Comparison of ENCODE assay signal across 8 cellular contexts in the genomic region with DNA sequence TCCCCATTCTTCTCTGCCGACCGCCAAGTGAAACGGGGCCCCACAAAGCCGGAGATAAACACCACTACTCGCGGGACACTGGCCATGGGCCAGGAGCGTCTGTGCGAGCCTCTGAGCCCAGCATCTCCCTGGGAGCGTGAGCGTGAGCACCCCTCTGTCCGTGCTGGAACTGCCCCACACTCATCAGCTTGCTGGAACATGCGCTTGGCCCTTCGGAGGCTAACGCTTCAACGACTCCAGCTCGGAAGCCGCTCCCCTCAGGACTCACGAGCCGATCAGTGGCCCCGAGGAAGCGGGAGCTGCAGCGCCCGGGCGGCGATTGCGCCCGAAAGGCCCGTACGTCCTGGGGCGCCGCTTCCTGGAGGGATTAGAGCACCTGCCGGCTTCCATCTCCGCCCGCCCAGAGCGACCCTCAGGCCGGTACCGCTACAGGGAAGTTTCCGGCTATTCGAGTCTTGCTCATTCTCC. TPM values are rescaled to one million over a fixed set of nuclear protein-coding genes. Genes with fewer than 3 reads are reported as not detected.
DNase-seq lines count a peak whose midpoint lies in the region; ATAC-seq and TF ChIP-seq lines count a peak whose summit lies in the region.

No MANE protein-coding gene starts in this region.

- no peaks in the 10 kb centered on the region; a peak in 1 of 7 replicates for H3K36me3 Mint-ChIP-seq in H9 (ENCODE audit: insufficient read depth in 1 of 3, low read depth in 3 of 3)
- H3K36me3 Mint-ChIP-seq in activated T-helper 2 cell treated with anti-CD3 and anti-CD28 coated beads, Interferon-gamma antibody, Interleukin-2, Interleukin-4, amounts not matched to agents 10 μg/mL and 5 μg/mL and 100 μg/mL, durations not matched to agents 14 hours and 24 hours and 36 hours (ENCODE audit: low read depth), result no peaks in the 10 kb centered on the region

- intact Hi-C loops in activated T-helper 2 cell treated with anti-CD3 and anti-CD28 coated beads, Interferon-gamma antibody, Interleukin-2, Interleukin-4, amounts not matched to agents 10 μg/mL and 5 μg/mL and 100 μg/mL, durations not matched to agents 14 hours and 24 hours and 36 hours (cut with micrococcal nuclease), result loop anchor here (5.0 kb wide), 1 partner anchor 75 kb away; a partner anchor contains a TSS
- intact Hi-C loops in heart right ventricle (cut with DNase I), result loop anchor here (2.0 to 10.0 kb wide), 7 partner anchors 72 to 138 kb away; a partner anchor contains a TSS

- no peak overlapping the region for H2BK20ac ChIP-seq in H9 (ENCODE audit: low read depth, low read length, poor library complexity, severe bottlenecking)

- H4K5ac ChIP-seq in H9 (ENCODE audit: insufficient read length, low read depth, low read length), result no peak overlapping the region

- peaks cover 20% of the 10 kb centered on the region for H3K27me3 ChIP-seq in AG04450 (ENCODE audit: control insufficient read depth, insufficient read depth, low read length)
- peaks cover 13% of the 10 kb centered on the region; the same call in 1 of the 2 replicates for H3K27me3 ChIP-seq in H9 (ENCODE audit: insufficient read depth, low read length)
- H3K27me3 ChIP-seq in heart right ventricle, result peaks cover 0 to 35% (median 3%) of the 10 kb centered on the region in 7 donors

- WGBS in H9 (ENCODE audit: extremely low coverage, insufficient read length, low lambda C conversion rate), result no CpG with 5 or more reads among the region's 39 CpGs
- WGBS in heart right ventricle, 2 donors, result 0 to 2% methylated on average over 39 of the region's 39 CpGs

- peak overlapping the region; percentile 52 for H3K4me2 ChIP-seq in H9 (ENCODE audit: insufficient read depth, insufficient read length, low read length)

- H3K4me1 Mint-ChIP-seq in H9, result peaks cover 49 to 51% of the 10 kb centered on the region in 2 experiments
- peaks cover 10% of the 10 kb centered on the region for H3K4me1 Mint-ChIP-seq in activated T-helper 2 cell treated with anti-CD3 and anti-CD28 coated beads, Interferon-gamma antibody, Interleukin-2, Interleukin-4, amounts not matched to agents 10 μg/mL and 5 μg/mL and 100 μg/mL, durations not matched to agents 14 hours and 24 hours and 36 hours (ENCODE audit: low read depth)

- H3K79me2 ChIP-seq in H9 (ENCODE audit: insufficient read depth, low read length), result no peaks in the 10 kb centered on the region

- peak overlapping the region; percentile 61 for H3K4me3 ChIP-seq in AG04450 (ENCODE audit: low read depth, low read length)
- peak overlapping the region; percentile 46 to 89 (median 62) for H3K4me3 ChIP-seq in heart right ventricle

- H3K27ac ChIP-seq in AG04450 (ENCODE audit: low read depth, low read length) (no peak overlapping the region), H9 (ENCODE audit: insufficient read length, low read depth, low read length) (no peak overlapping the region), heart right ventricle (peak overlapping the region in 6 of 10 donors; percentile 7 to 69 (median 67))

- no peak overlapping the region for H2AK5ac ChIP-seq in H9 (ENCODE audit: insufficient read length, low read length)

- H4K8ac ChIP-seq in H9 (replicated peaks; ENCODE audit: insufficient read length, low read depth, low read length), result no peak overlapping the region

- H3K9me3 ChIP-seq in AG04450 (ENCODE audit: control insufficient read depth, insufficient read depth, low read length), result peaks cover 5% of the 10 kb centered on the region; the same call in 1 of the 2 replicates
- H3K9me3 ChIP-seq in H9 (ENCODE audit: control insufficient read depth, low read depth, low read length), result no peaks in the 10 kb centered on the region
- H3K9me3 ChIP-seq in heart right ventricle, result no peaks in the 10 kb centered on the region

- no peaks in the 10 kb centered on the region; a peak in 1 of 5 replicates for H3K9me3 Mint-ChIP-seq in H9
- H3K9me3 Mint-ChIP-seq in activated T-helper 2 cell treated with anti-CD3 and anti-CD28 coated beads, Interferon-gamma antibody, Interleukin-2, Interleukin-4, amounts not matched to agents 10 μg/mL and 5 μg/mL and 100 μg/mL, durations not matched to agents 14 hours and 24 hours and 36 hours, result no peaks in the 10 kb centered on the region

- H2BK5ac ChIP-seq in H9 (ENCODE audit: insufficient read length, low read length), result no peak overlapping the region

- no peak overlapping the region for H2BK120ac ChIP-seq in H9 (ENCODE audit: low read depth, low read length, poor library complexity, severe bottlenecking)

- H3K79me1 ChIP-seq in H9 (ENCODE audit: insufficient read depth, low read depth, low read length, poor library complexity, severe bottlenecking), result no peaks in the 10 kb centered on the region

- no peak overlapping the region for H3K56ac ChIP-seq in H9 (ENCODE audit: insufficient read length, low read depth, low read length)

- no peak for TF ChIP-seq CTCF in AG04450 (IDR thresholded peaks at IDR 0.05; ENCODE audit: low read depth, low read length)
- no peak for TF ChIP-seq CTCF in H9 (conservative IDR thresholded peaks at IDR 0.05)
- TF ChIP-seq CTCF in heart right ventricle (IDR thresholded peaks at IDR 0.05), result peak in 2 of 9 donors; percentile 6 to 8

- H3K18ac ChIP-seq in H9 (ENCODE audit: insufficient read length, low read depth, low read length), result no peak overlapping the region

- peaks cover 9% of the 10 kb centered on the region; the same call in 1 of the 2 replicates for H3K4me1 ChIP-seq in H9 (ENCODE audit: insufficient read depth, low read length)
- H3K4me1 ChIP-seq in heart right ventricle, result peaks cover 3 to 25% (median 24%) of the 10 kb centered on the region in 9 donors

- POLR2A ChIA-PET in AG04450 (lab: Yijun Ruan, JAX), result no interaction called here

- H3K36me3 ChIP-seq in heart right ventricle, result no peaks in the 10 kb centered on the region

- H4K20me1 ChIP-seq in H9 (ENCODE audit: control insufficient read depth, insufficient read depth, insufficient read length), result no peaks in the 10 kb centered on the region

- no peak overlapping the region for H3K9ac ChIP-seq in H9 (ENCODE audit: extremely low read depth, insufficient read length, low read length)

- ATAC-seq in heart right ventricle, result peak; percentile 6 to 43 (median 21)
- ATAC-seq in GM19351 (IDR thresholded peaks at IDR 0.05; ENCODE audit: unreplicated experiment), result no peak
- no peak for ATAC-seq in GM19395 (IDR thresholded peaks at IDR 0.05; ENCODE audit: unreplicated experiment)

- H3K4me3 Mint-ChIP-seq in H9, result peak overlapping the region; percentile 61 to 84
- H3K4me3 Mint-ChIP-seq in activated T-helper 2 cell treated with anti-CD3 and anti-CD28 coated beads, Interferon-gamma antibody, Interleukin-2, Interleukin-4, amounts not matched to agents 10 μg/mL and 5 μg/mL and 100 μg/mL, durations not matched to agents 14 hours and 24 hours and 36 hours (ENCODE audit: low read depth), result peak overlapping the region; percentile 66

- peaks cover 66% of the 10 kb centered on the region for H3K27me3 Mint-ChIP-seq in H9 (ENCODE audit: low read depth)
- H3K27me3 Mint-ChIP-seq in activated T-helper 2 cell treated with anti-CD3 and anti-CD28 coated beads, Interferon-gamma antibody, Interleukin-2, Interleukin-4, amounts not matched to agents 10 μg/mL and 5 μg/mL and 100 μg/mL, durations not matched to agents 14 hours and 24 hours and 36 hours (ENCODE audit: low read depth), result peaks cover 53% of the 10 kb centered on the region

- no peak overlapping the region for H4K91ac ChIP-seq in H9 (ENCODE audit: insufficient read length, low read depth, low read length)

- H2BK15ac ChIP-seq in H9 (ENCODE audit: low read depth, low read length), result no peak overlapping the region

- H2AFZ ChIP-seq in H9 (ENCODE audit: low read length), result no peak overlapping the region

- no peak overlapping the region for H3K27ac Mint-ChIP-seq in H9
- no peak overlapping the region for H3K27ac Mint-ChIP-seq in activated T-helper 2 cell treated with anti-CD3 and anti-CD28 coated beads, Interferon-gamma antibody, Interleukin-2, Interleukin-4, amounts not matched to agents 10 μg/mL and 5 μg/mL and 100 μg/mL, durations not matched to agents 14 hours and 24 hours and 36 hours

- CTCF ChIA-PET in AG04450 (lab: Charles Lee), result interaction anchor here (1.0 to 3.5 kb wide), 12 partner anchors 11 to 148 kb away, joined by 3 to 24 read pairs (median 9); a partner anchor contains a TSS

- DNase-seq in AG04450 (ENCODE audit: low read depth, low spot score), result no peak
- DNase-seq in H9, result peak; percentile 59
- DNase-seq in activated T-helper 2 cell treated with anti-CD3 and anti-CD28 coated beads, Interferon-gamma antibody, Interleukin-2, Interleukin-4, amounts not matched to agents 10 μg/mL and 5 μg/mL and 100 μg/mL, durations not matched to agents 14 hours and 24 hours and 36 hours (ENCODE audit: low spot score), result no peak
- peak; percentile 29 to 36 for DNase-seq in heart right ventricle
- DNase-seq in retina, result peak; percentile 68
- DNase-seq in middle frontal gyrus (ENCODE audit: extremely low spot score, low spot score), result no peak

- H2BK12ac ChIP-seq in H9 (ENCODE audit: insufficient read length, low read depth, low read length), result no peak overlapping the region

- no peak overlapping the region for H3K4ac ChIP-seq in H9 (ENCODE audit: low read depth, low read length)

- H3K23ac ChIP-seq in H9 (ENCODE audit: insufficient read length, low read depth, low read length), result no peak overlapping the region

- H3T11ph ChIP-seq in H9 (ENCODE audit: low read length), result no peak overlapping the region

- peaks cover 20% of the 10 kb centered on the region for H3K23me2 ChIP-seq in H9 (ENCODE audit: insufficient read length, low read depth, low read length, poor library complexity, severe bottlenecking)

- no peak overlapping the region for H3K14ac ChIP-seq in H9 (ENCODE audit: insufficient read depth, low read length)

RNA-seq across cellular contexts. Expression of a gene that starts 1.2 kb away (rescaled TPM):
- polyA plus RNA-seq in AG04450 (2011; rRNA removed), result 0.01 TPM in 1 of 2 replicates, not detected in the other
- polyA minus RNA-seq in AG04450 (2011; rRNA and poly(A)+ RNA removed), result 0.05 TPM in 1 of 2 replicates, not detected in the other
- total RNA-seq in H9 (2021), result 1.4 and 1.8 TPM in 2 replicates
- total RNA-seq in activated T-helper 2 cell treated with anti-CD3 and anti-CD28 coated beads, Interferon-gamma antibody, Interleukin-2, Interleukin-4, amounts not matched to agents 10 μg/mL and 5 μg/mL and 100 μg/mL, durations not matched to agents 14 hours and 24 hours and 36 hours, result 0.09 TPM in 1 of 2 replicates, not detected in the other
- total RNA-seq in heart right ventricle, result 1 to 10 TPM; 2.8 to 9.2 (median 6.9) TPM
- 1 to 10 TPM; 2.3 to 8.4 TPM for polyA plus RNA-seq in heart right ventricle

Comparison
In these comparisons a context has a peak if more than half of its experiments do, and no peak if none do; other contexts are left out.
1. DNase-seq: peak in H9 (single experiment), heart right ventricle (2 of 2) and retina (single experiment); none in AG04450 (single experiment), activated T-helper 2 cell treated with anti-CD3 and anti-CD28 coated beads, Interferon-gamma antibody, Interleukin-2, Interleukin-4, amounts not matched to agents 10 μg/mL and 5 μg/mL and 100 μg/mL, durations not matched to agents 14 hours and 24 hours and 36 hours (single experiment) and middle frontal gyrus (single experiment).
2. H3K27ac ChIP-seq: peak in heart right ventricle (6 of 10); none in AG04450 (single experiment) and H9 (single experiment).
3. ATAC-seq: peak in heart right ventricle (8 of 8); none in GM19351 (single experiment) and GM19395 (single experiment).